1 cellular context compared by ENCODE assay signal in genomic region chr2:98583866-98584618, GRCh38.
TF ChIP-seq lines count a peak whose summit lies in the region.

No MANE protein-coding gene starts in this region.

TF ChIP-seq in HepG2, 621 proteins besides CTCF, POLR2A, EP300 and RAD21 (continued from another document and continues in another):
- TF ChIP-seq YY1 (IDR thresholded peaks at IDR 0.05; ENCODE audit: insufficient read depth, insufficient replicate concordance, low read depth, low read length) (peak; percentile 34), ATF6 (CRISPR knock-in tag; conservative IDR thresholded peaks at IDR 0.05) (0 out of 2 replicates have a peak, but pooled peaks have one; percentile 51), NFE2L2 (IDR thresholded peaks at IDR 0.05; ENCODE audit: low read length) (no peak; the same call in 1 of the 2 replicates), ZNF781 (CRISPR knock-in tag; IDR thresholded peaks at IDR 0.05; ENCODE audit: borderline replicate concordance, not compliant biosample characterization) (no peak), ZNF331 (CRISPR knock-in tag; IDR thresholded peaks at IDR 0.05) (peak; percentile 83; the same call in 1 of the 2 replicates), ATM (IDR thresholded peaks at IDR 0.05; ENCODE audit: borderline replicate concordance) (no peak), ZNF383 (CRISPR knock-in tag; IDR thresholded peaks at IDR 0.05; ENCODE audit: borderline replicate concordance) (0 out of 2 replicates have a peak, but pooled peaks have one; percentile 35), TERF1 (CRISPR knock-in tag; IDR thresholded peaks at IDR 0.05) (no peak), HNF1A (IDR thresholded peaks at IDR 0.05; ENCODE audit: low read depth) (0 out of 2 replicates have a peak, but pooled peaks have one; percentile 28), HNF1A (CRISPR knock-in tag; IDR thresholded peaks at IDR 0.05; ENCODE audit: borderline replicate concordance) (peak; percentile 18; the same call in 1 of the 2 replicates), GPN1 (CRISPR knock-in tag; IDR thresholded peaks at IDR 0.05; ENCODE audit: borderline replicate concordance) (no peak), HMGA1 (CRISPR knock-in tag; conservative IDR thresholded peaks at IDR 0.05) (no peak), ATRX (CRISPR knock-in tag; IDR thresholded peaks at IDR 0.05; ENCODE audit: borderline replicate concordance) (no peak), PRPF4 (IDR thresholded peaks at IDR 0.05; ENCODE audit: low read depth, low read length, poor library complexity, severe bottlenecking) (no peak), PAWR (CRISPR knock-in tag; IDR thresholded peaks at IDR 0.05; ENCODE audit: borderline replicate concordance) (no peak), RFX5 (IDR thresholded peaks at IDR 0.05; ENCODE audit: low read depth, low read length) (no peak), ZNF746 (CRISPR knock-in tag; IDR thresholded peaks at IDR 0.05) (no peak), ZIK1 (CRISPR knock-in tag; IDR thresholded peaks at IDR 0.05; ENCODE audit: borderline replicate concordance, low read depth) (no peak), ZKSCAN5 (CRISPR knock-in tag; IDR thresholded peaks at IDR 0.05) (no peak), ZNF691 (CRISPR knock-in tag; IDR thresholded peaks at IDR 0.05; ENCODE audit: borderline replicate concordance, low read depth) (no peak), ZNF674 (CRISPR knock-in tag; IDR thresholded peaks at IDR 0.05; ENCODE audit: low read depth) (0 out of 2 replicates have a peak, but pooled peaks have one; percentile 46), ZNF563 (CRISPR knock-in tag; IDR thresholded peaks at IDR 0.05) (no peak), KLF9 (CRISPR knock-in tag; IDR thresholded peaks at IDR 0.05; ENCODE audit: low read depth) (0 out of 2 replicates have a peak, but pooled peaks have one; percentile 65), CSRNP2 (CRISPR knock-in tag; conservative IDR thresholded peaks at IDR 0.05; ENCODE audit: low read depth) (0 out of 2 replicates have a peak, but pooled peaks have one; percentile 34), ZNF570 (CRISPR knock-in tag; IDR thresholded peaks at IDR 0.05; ENCODE audit: borderline replicate concordance) (no peak), SPEN (CRISPR knock-in tag; IDR thresholded peaks at IDR 0.05; ENCODE audit: low read depth) (peak; percentile 71; the same call in 1 of the 2 replicates), SATB2 (CRISPR knock-in tag; IDR thresholded peaks at IDR 0.05) (no peak), ZNF230 (CRISPR knock-in tag; IDR thresholded peaks at IDR 0.05) (no peak), RFXANK (CRISPR knock-in tag; IDR thresholded peaks at IDR 0.05) (no peak), ZMAT5 (CRISPR knock-in tag; IDR thresholded peaks at IDR 0.05; ENCODE audit: borderline replicate concordance, low read depth) (no peak), ZNF326 (CRISPR knock-in tag; IDR thresholded peaks at IDR 0.05; ENCODE audit: borderline replicate concordance) (no peak), ZNF30 (CRISPR knock-in tag; IDR thresholded peaks at IDR 0.05) (no peak), CSRNP1 (CRISPR knock-in tag; IDR thresholded peaks at IDR 0.05) (no peak), ZNF547 (CRISPR knock-in tag; IDR thresholded peaks at IDR 0.05) (peak; percentile 71; the same call in 1 of the 2 replicates), ZNF354B (CRISPR knock-in tag; IDR thresholded peaks at IDR 0.05) (no peak), ZFX (CRISPR knock-in tag; IDR thresholded peaks at IDR 0.05; ENCODE audit: low read depth) (peak; percentile 80), IRF1 (CRISPR knock-in tag; IDR thresholded peaks at IDR 0.05; ENCODE audit: low read depth) (0 out of 2 replicates have a peak, but pooled peaks have one; percentile 19), ELF4 (CRISPR knock-in tag; IDR thresholded peaks at IDR 0.05; ENCODE audit: borderline replicate concordance) (peak; percentile 82; the same call in 1 of the 2 replicates), FOXP1 (IDR thresholded peaks at IDR 0.05) (no peak), FOXP1 (CRISPR knock-in tag; IDR thresholded peaks at IDR 0.05) (peak; percentile 59), KMT2A (CRISPR knock-in tag; IDR thresholded peaks at IDR 0.05) (peak; percentile 67; the same call in 1 of the 2 replicates), HDAC2 (CRISPR knock-in tag; IDR thresholded peaks at IDR 0.05) (peak; percentile 77), PHF5A (CRISPR knock-in tag; IDR thresholded peaks at IDR 0.05; ENCODE audit: low read depth, unreplicated experiment) (no peak), ZNF3 (CRISPR knock-in tag; IDR thresholded peaks at IDR 0.05) (no peak), FOXK2 (IDR thresholded peaks at IDR 0.05) (peak; percentile 69), IKZF4 (CRISPR knock-in tag; IDR thresholded peaks at IDR 0.05; ENCODE audit: borderline replicate concordance, low read depth, not compliant biosample characterization) (no peak), ZNF136 (CRISPR knock-in tag; IDR thresholded peaks at IDR 0.05; ENCODE audit: low read depth) (peak; percentile 92; the same call in 1 of the 2 replicates), GABPA (IDR thresholded peaks at IDR 0.05; ENCODE audit: low read depth, low read length) (no peak), GABPA (CRISPR knock-in tag; IDR thresholded peaks at IDR 0.05; ENCODE audit: low read depth) (no peak), ZNF652 (CRISPR knock-in tag; IDR thresholded peaks at IDR 0.05; ENCODE audit: borderline replicate concordance, low read depth) (no peak), SMYD3 (CRISPR knock-in tag; IDR thresholded peaks at IDR 0.05) (no peak), EHMT2 (IDR thresholded peaks at IDR 0.05; ENCODE audit: borderline replicate concordance, low read depth, low read length) (peak; percentile 80; the same call in 1 of the 2 replicates), UBTF (CRISPR knock-in tag; IDR thresholded peaks at IDR 0.05) (peak; percentile 59; the same call in 1 of the 2 replicates), ZNF232 (CRISPR knock-in tag; IDR thresholded peaks at IDR 0.05; ENCODE audit: borderline replicate concordance) (0 out of 2 replicates have a peak, but pooled peaks have one; percentile 25), CREBL2 (CRISPR knock-in tag; IDR thresholded peaks at IDR 0.05; ENCODE audit: borderline replicate concordance) (0 out of 2 replicates have a peak, but pooled peaks have one; percentile 50), ZNF317 (CRISPR knock-in tag; IDR thresholded peaks at IDR 0.05) (peak; percentile 74)
